In genomic region chr17:79556263-79556662, GRCh38 we compare ENCODE assay signal across 26 cellular contexts. TPM values are rescaled to one million over a fixed set of nuclear protein-coding genes. Genes with fewer than 3 reads are reported as not detected.
"Had no signal": no experiment of that assay in that cellular context is flagged by ENCODE, and none has a peak within 500 bp of the region (broad histone marks: within the 10 kb centered on the region; RNA-seq: fewer than 3 reads in every experiment).

No MANE protein-coding gene starts in this region.

- H3K36me3 Mint-ChIP-seq: activated naive CD8-positive, alpha-beta T cell; stimulated activated memory B cell treated with anti-CD40 and anti-IgM and Interleukin-4, amounts not matched to agents 10 μg/mL and 1 μg/mL and 100 μg/mL, for 72 hours; T-cell had no signal

- H3K4me3 ChIP-seq: body of pancreas, esophagus muscularis mucosa, gastroesophageal sphincter, heart left ventricle, left lung, pancreas, thoracic aorta, upper lobe of left lung had no signal

- H3K27ac ChIP-seq: body of pancreas, esophagus muscularis mucosa, gastroesophageal sphincter, heart left ventricle, left lung, neutrophil, pancreas, thoracic aorta, upper lobe of left lung had no signal

- H3K9me3 ChIP-seq: neutrophil, pancreas had no signal

- H3K4me1 Mint-ChIP-seq: activated CD4-positive, alpha-beta T cell treated with anti-CD3 and anti-CD28 coated beads, Interleukin-2, amount 10 ng/mL, durations not matched to agents 7 days and 5 days; stimulated activated memory B cell treated with anti-CD40 and anti-IgM and Interleukin-4, amounts not matched to agents 10 μg/mL and 1 μg/mL and 100 μg/mL, for 72 hours had no signal

- H3K36me3 ChIP-seq: esophagus muscularis mucosa, gastroesophageal sphincter, heart left ventricle, left lung, neutrophil, pancreas, thoracic aorta, upper lobe of left lung had no signal

- H3K4me1 ChIP-seq: body of pancreas, esophagus muscularis mucosa, gastroesophageal sphincter, heart left ventricle, left lung, pancreas, upper lobe of left lung had no signal

- H3K4me3 Mint-ChIP-seq: activated CD4-positive, alpha-beta T cell treated with anti-CD3 and anti-CD28 coated beads, Interleukin-2, amount 10 ng/mL, durations not matched to agents 7 days and 5 days; activated naive CD8-positive, alpha-beta T cell; activated T-helper 1 cell treated with anti-CD3 and anti-CD28 coated beads, Interleukin-12 subunit alpha, Interleukin-12 subunit beta, Interleukin-2, Interleukin-4 antibody, amounts not matched to agents 30 ng/mL and 10 ng/mL and 1 ng/mL, durations not matched to agents 14 hours and 24 hours and 36 hours; stimulated activated memory B cell treated with anti-CD40 and anti-IgM and Interleukin-4, amounts not matched to agents 10 μg/mL and 1 μg/mL and 100 μg/mL, for 72 hours; T-cell had no signal

- DNase-seq: activated CD4-positive, alpha-beta T cell treated with anti-CD3 and anti-CD28 coated beads, Interleukin-2, amount 10 ng/mL, durations not matched to agents 7 days and 5 days; activated CD8-positive, alpha-beta memory T cell treated with anti-CD3 and anti-CD28 coated beads for 24 hours; activated gamma-delta T cell treated with Interleukin-2 at 50 U/mL for 16 hours; amygdala; body of pancreas; cortex of kidney; heart left ventricle; left lung; mammary epithelial cell; stimulated activated CD4-positive, alpha-beta T cell treated with anti-CD3 and anti-CD28 coated beads, Interleukin-4, amount 100 ng/mL, for 24 hours; T1000; upper lobe of left lung had no signal

- H3K27me3 ChIP-seq: body of pancreas had no signal

- ATAC-seq: activated CD4-positive, CD25-positive, alpha-beta regulatory T cell treated with anti-CD3 and anti-CD28 coated beads, Interleukin-2, amount 50 U/mL, for 24 hours; body of pancreas; gastroesophageal sphincter; heart left ventricle; left lung; pancreas; sciatic nerve; SK-N-SH treated with all-trans-retinoic acid at 6 μM for 48 hours; stimulated activated memory B cell treated with anti-CD40 and anti-IgM and Interleukin-4, amounts not matched to agents 10 μg/mL and 1 μg/mL and 100 μg/mL, for 72 hours; T-cell had no signal

- H3K27ac Mint-ChIP-seq: activated CD4-positive, alpha-beta T cell treated with anti-CD3 and anti-CD28 coated beads, Interleukin-2, amount 10 ng/mL, durations not matched to agents 7 days and 5 days; activated naive CD8-positive, alpha-beta T cell; activated T-helper 1 cell treated with anti-CD3 and anti-CD28 coated beads, Interleukin-12 subunit alpha, Interleukin-12 subunit beta, Interleukin-2, Interleukin-4 antibody, amounts not matched to agents 30 ng/mL and 10 ng/mL and 1 ng/mL, durations not matched to agents 14 hours and 24 hours and 36 hours; stimulated activated memory B cell treated with anti-CD40 and anti-IgM and Interleukin-4, amounts not matched to agents 10 μg/mL and 1 μg/mL and 100 μg/mL, for 72 hours; T-cell had no signal

- H3K27me3 Mint-ChIP-seq: activated CD4-positive, alpha-beta T cell treated with anti-CD3 and anti-CD28 coated beads, Interleukin-2, amount 10 ng/mL, durations not matched to agents 7 days and 5 days had no signal

RNA-seq across cellular contexts. Expression of gene RBFOX3, which starts 54.6 kb away (rescaled TPM):
- total RNA-seq: activated CD4-positive, alpha-beta T cell treated with anti-CD3 and anti-CD28 coated beads, Interleukin-2, amount 10 ng/mL, durations not matched to agents 7 days and 5 days; activated T-helper 1 cell treated with anti-CD3 and anti-CD28 coated beads, Interleukin-12 subunit alpha, Interleukin-12 subunit beta, Interleukin-2, Interleukin-4 antibody, amounts not matched to agents 30 ng/mL and 10 ng/mL and 1 ng/mL, durations not matched to agents 14 hours and 24 hours and 36 hours; heart left ventricle; kidney epithelial cell; left lung; mammary epithelial cell; myocyte; sciatic nerve; T-cell; thoracic aorta had no signal
- polyA plus RNA-seq: heart left ventricle, mammary epithelial cell had no signal
